Comparison of ENCODE assay signal across 18 cellular contexts in genomic region chr6:42988486-42989020, GRCh38. TPM values are rescaled to one million over a fixed set of nuclear protein-coding genes. Genes with fewer than 3 reads are reported as not detected.
DNase-seq lines count a peak whose midpoint lies in the region; ATAC-seq, FAIRE-seq and TF ChIP-seq lines count a peak whose summit lies in the region.
"Had no signal": no experiment of that assay in that cellular context is flagged by ENCODE, and none has a peak within 500 bp of the region (broad histone marks: within the 10 kb centered on the region; RNA-seq: fewer than 3 reads in every experiment).

No MANE protein-coding gene starts in this region.

- DNase-seq in CD8-positive, alpha-beta memory T cell: no peak
- peak; percentile 19 for DNase-seq in PC-3
- peak; percentile 68 for DNase-seq in endothelial cell of umbilical vein (ENCODE audit: low read depth, low spot score)
- no peak for DNase-seq in nephron progenitor cell
- no peak for DNase-seq in NCI-H2029 treated with DMSO at 0.1 percent for 48 hours (lab: John Stamatoyannopoulos, UW)
- no peak for DNase-seq in NK-92 (lab: John Stamatoyannopoulos, UW; ENCODE audit: unreplicated experiment)
- DNase-seq in cerebellar cortex (ENCODE audit: low spot score): no peak
- no peak for DNase-seq in NCI-H2081 (lab: John Stamatoyannopoulos, UW)
- DNase-seq: activated CD8-positive, alpha-beta T cell treated with anti-CD3 and anti-CD28 coated beads, Interleukin-2, amount 10 ng/mL, durations not matched to agents 7 days and 5 days; activated T-cell treated with anti-CD3 and anti-CD28 coated beads, Interleukin-2, amount 50 U/mL, for 72 hours; BE2C; NCI-H187; NCI-H510A; occipital lobe; stimulated activated CD4-positive, alpha-beta T cell treated with anti-CD3 and anti-CD28 coated beads, Interleukin-4, amount 100 ng/mL, for 4 hours had no signal

- no peak for ATAC-seq in PC-3
- ATAC-seq: activated CD8-positive, alpha-beta T cell treated with anti-CD3 and anti-CD28 coated beads, Interleukin-2, amount 10 ng/mL, durations not matched to agents 7 days and 5 days; activated T-cell treated with anti-CD3 and anti-CD28 coated beads, Interleukin-2, amount 50 U/mL, for 72 hours; SK-N-SH treated with all-trans-retinoic acid at 6 μM for 48 hours had no signal

- peaks cover 0 to 51% (median 2%) of the 10 kb centered on the region in 3 donors for H3K36me3 Mint-ChIP-seq in CD8-positive, alpha-beta memory T cell
- H3K36me3 Mint-ChIP-seq in nephron progenitor cell (ENCODE audit: low read depth): peaks cover 25% of the 10 kb centered on the region

- H3K9me3 Mint-ChIP-seq in CD8-positive, alpha-beta memory T cell: no peaks in the 10 kb centered on the region
- no peaks in the 10 kb centered on the region for H3K9me3 Mint-ChIP-seq in nephron progenitor cell
- H3K9me3 Mint-ChIP-seq: activated T-cell treated with anti-CD3 and anti-CD28 coated beads, Interleukin-2, amount 50 U/mL, for 72 hours had no signal

- H3K4me1 Mint-ChIP-seq in CD8-positive, alpha-beta memory T cell: peaks cover 51 to 74% (median 55%) of the 10 kb centered on the region in 3 donors
- peaks cover 46% of the 10 kb centered on the region for H3K4me1 Mint-ChIP-seq in nephron progenitor cell

- H3K9me2 ChIP-seq in PC-3 (replicated peaks; ENCODE audit: low read length): no peaks in the 10 kb centered on the region

- dilution Hi-C loops in endothelial cell of umbilical vein (cut with MboI; ENCODE audit: extremely low pct_ligation_motif_present, low sequenced_read_pairs): no loop called here

- H3F3A ChIP-seq in PC-3 (ENCODE audit: low read length, unreplicated experiment): no peaks in the 10 kb centered on the region

- no peaks in the 10 kb centered on the region for H3K9me1 ChIP-seq in endothelial cell of umbilical vein (replicated peaks; ENCODE audit: control insufficient read depth, extremely low read depth, insufficient read depth, low read length)

- H2AFZ ChIP-seq in PC-3 (ENCODE audit: low read length) (no peak overlapping the region), endothelial cell of umbilical vein (ENCODE audit: low read depth, low read length) (no peak overlapping the region)

- no peaks in the 10 kb centered on the region for H3K27me3 ChIP-seq in CD8-positive, alpha-beta memory T cell (ENCODE audit: insufficient read depth, low read length, poor library complexity, severe bottlenecking)
- H3K27me3 ChIP-seq in PC-3 (ENCODE audit: low read length) (no peaks in the 10 kb centered on the region), endothelial cell of umbilical vein (ENCODE audit: control insufficient read depth in 2 of 2, insufficient read depth in 2 of 2, low read length in 2 of 2) (no peaks in the 10 kb centered on the region)
- H3K27me3 ChIP-seq: BE2C had no signal

- intact Hi-C loops in PC-3 (cut with micrococcal nuclease): no loop called here
- intact Hi-C loops in endothelial cell of umbilical vein (cut with micrococcal nuclease): no loop called here

- no peaks in the 10 kb centered on the region for H4K20me1 ChIP-seq in PC-3 (ENCODE audit: low read length)
- peaks cover 3% of the 10 kb centered on the region for H4K20me1 ChIP-seq in endothelial cell of umbilical vein (replicated peaks; ENCODE audit: control insufficient read depth, extremely low read depth, insufficient read depth, low read length)

- POLR2A ChIA-PET in CD8-positive, alpha-beta memory T cell (lab: Charles Lee): interaction anchor here (0.7 kb wide), 1 partner anchor 15 kb away, joined by 3 read pairs; no protein-coding TSS in a partner anchor
- POLR2A ChIA-PET in PC-3 (lab: Charles Lee; ENCODE audit: unreplicated experiment) (no interaction called here), endothelial cell of umbilical vein (lab: Charles Lee) (interaction anchor here (0.5 kb wide), 1 partner anchor 13 kb away, joined by 5 read pairs; no protein-coding TSS in a partner anchor)

- H3K4me3 Mint-ChIP-seq in CD8-positive, alpha-beta memory T cell: peak overlapping the region in 2 of 7 donors; percentile 13 to 34
- H3K4me3 Mint-ChIP-seq in nephron progenitor cell: no peak overlapping the region
- H3K4me3 Mint-ChIP-seq: activated CD8-positive, alpha-beta T cell treated with anti-CD3 and anti-CD28 coated beads, Interleukin-2, amount 10 ng/mL, durations not matched to agents 7 days and 5 days; activated T-cell treated with anti-CD3 and anti-CD28 coated beads, Interleukin-2, amount 50 U/mL, for 72 hours had no signal

- H3K79me2 ChIP-seq in PC-3 (ENCODE audit: low read length): peaks cover 33% of the 10 kb centered on the region
- peaks cover 15% of the 10 kb centered on the region for H3K79me2 ChIP-seq in endothelial cell of umbilical vein (ENCODE audit: control insufficient read depth, insufficient read depth, low read length)

- TF ChIP-seq POLR2A in endothelial cell of umbilical vein (IDR thresholded peaks at IDR 0.05; ENCODE audit: low read depth, low read length): no peak

- peaks cover 15% of the 10 kb centered on the region for H3K36me3 ChIP-seq in CD8-positive, alpha-beta memory T cell (ENCODE audit: insufficient read depth, low read length)
- peaks cover 9% of the 10 kb centered on the region for H3K36me3 ChIP-seq in PC-3 (ENCODE audit: low read depth, low read length)
- peaks cover 0 to 10% of the 10 kb centered on the region in 2 experiments for H3K36me3 ChIP-seq in endothelial cell of umbilical vein (ENCODE audit: control insufficient read depth in 2 of 2, extremely low read depth in 1 of 2, insufficient read depth in 2 of 2, low read length in 2 of 2)

- H3K9me3 ChIP-seq in CD8-positive, alpha-beta memory T cell (ENCODE audit: low read length): no peaks in the 10 kb centered on the region
- H3K9me3 ChIP-seq in PC-3 (ENCODE audit: low read length) (no peaks in the 10 kb centered on the region), endothelial cell of umbilical vein (replicated peaks; ENCODE audit: control insufficient read depth, insufficient read depth, low read length) (no peaks in the 10 kb centered on the region)
- H3K9me3 ChIP-seq: BE2C had no signal

- H3K4me2 ChIP-seq in PC-3 (ENCODE audit: low read length): no peak overlapping the region
- no peak overlapping the region for H3K4me2 ChIP-seq in endothelial cell of umbilical vein (ENCODE audit: insufficient read depth, low read length)

- peak; percentile 73 for FAIRE-seq in endothelial cell of umbilical vein (lab: Jason Lieb, UNC)
- FAIRE-seq: keratinocyte had no signal

- peaks cover 0 to 2% of the 10 kb centered on the region in 2 donors for H3K27me3 Mint-ChIP-seq in CD8-positive, alpha-beta memory T cell
- H3K27me3 Mint-ChIP-seq in nephron progenitor cell (ENCODE audit: low read depth, poor library complexity): no peaks in the 10 kb centered on the region

- H3K4me1 ChIP-seq in CD8-positive, alpha-beta memory T cell (ENCODE audit: insufficient read depth, low read length): peaks cover 36% of the 10 kb centered on the region
- H3K4me1 ChIP-seq in PC-3 (ENCODE audit: insufficient read depth, low read length) (peaks cover 23% of the 10 kb centered on the region), endothelial cell of umbilical vein (ENCODE audit: control insufficient read depth, extremely low read depth, insufficient read depth, low read length) (peaks cover 20% of the 10 kb centered on the region)
- H3K4me1 ChIP-seq: BE2C had no signal

- CTCF ChIA-PET in CD8-positive, alpha-beta memory T cell (lab: Charles Lee): interaction anchor here (1.1 kb wide), 1 partner anchor 22 kb away, joined by 3 read pairs; no protein-coding TSS in a partner anchor
- CTCF ChIA-PET in PC-3 (lab: Charles Lee): no interaction called here
- CTCF ChIA-PET in endothelial cell of umbilical vein (lab: Charles Lee): interaction anchor here (1.0 to 1.1 kb wide), 3 partner anchors 8 to 25 kb away, joined by 3 to 4 read pairs (median 3); partner anchors contain the start of genes KLHDC3 and MEA1

- H3K4me3 ChIP-seq in CD8-positive, alpha-beta memory T cell (ENCODE audit: low read length): no peak overlapping the region
- H3K4me3 ChIP-seq in PC-3 (ENCODE audit: low read length) (no peak overlapping the region), endothelial cell of umbilical vein (replicated peaks in 1 of 3; ENCODE audit: insufficient read depth in 1 of 3, low read depth in 1 of 3, low read length in 3 of 3) (no peak overlapping the region)

- H3K9ac ChIP-seq in PC-3 (ENCODE audit: low read length) (no peak overlapping the region), endothelial cell of umbilical vein (replicated peaks; ENCODE audit: extremely low read depth, insufficient read depth, low read length) (no peak overlapping the region)

- TF ChIP-seq CTCF in PC-3 (conservative IDR thresholded peaks at IDR 0.05; ENCODE audit: low read depth, low read length): no peak
- no peak for TF ChIP-seq CTCF in endothelial cell of umbilical vein (IDR thresholded peaks at IDR 0.05; ENCODE audit: extremely low read depth in 1 of 2, insufficient read depth in 1 of 2, low read depth in 1 of 2, low read length in 2 of 2)
- no peak for TF ChIP-seq CTCF in nephron progenitor cell (IDR thresholded peaks at IDR 0.05)

- peak overlapping the region in 5 of 8 donors; percentile 12 to 96 (median 63) for H3K27ac Mint-ChIP-seq in CD8-positive, alpha-beta memory T cell
- H3K27ac Mint-ChIP-seq in nephron progenitor cell: peak overlapping the region; percentile 31
- H3K27ac Mint-ChIP-seq: activated CD8-positive, alpha-beta T cell treated with anti-CD3 and anti-CD28 coated beads, Interleukin-2, amount 10 ng/mL, durations not matched to agents 7 days and 5 days; activated T-cell treated with anti-CD3 and anti-CD28 coated beads, Interleukin-2, amount 50 U/mL, for 72 hours had no signal

- H3K27ac ChIP-seq in CD8-positive, alpha-beta memory T cell (ENCODE audit: low read depth, low read length): no peak overlapping the region
- H3K27ac ChIP-seq in PC-3 (ENCODE audit: low read length) (no peak overlapping the region), endothelial cell of umbilical vein (ENCODE audit: insufficient read depth, low read depth, low read length) (no peak overlapping the region)
- H3K27ac ChIP-seq: VCaP had no signal

- BruUV-seq in PC-3 (replicated peaks; lab: Mats Ljungman, UMichigan): no TSS peak
- BruUV-seq in endothelial cell of umbilical vein (replicated peaks; lab: Mats Ljungman, UMichigan): no TSS peak

RNA-seq across cellular contexts. Expression of gene PPP2R5D, which starts 4.2 kb away (rescaled TPM):
- 10 to 100 TPM; 52.2 to 52.4 TPM for total RNA-seq in CD8-positive, alpha-beta memory T cell
- 32.5 TPM for polyA plus RNA-seq in CD8-positive, alpha-beta memory T cell
- total RNA-seq in PC-3 (2014; rRNA removed): 54.1 and 55.6 TPM in 2 replicates
- 45.5 and 51.0 TPM in 2 replicates for total RNA-seq in endothelial cell of umbilical vein
- polyA plus RNA-seq in endothelial cell of umbilical vein: 58.9 and 60.2 TPM in 2 replicates
- polyA plus RNA-seq in endothelial cell of umbilical vein (2011; cell fraction: cytosol; rRNA removed): 66.9 and 92.4 TPM in 2 replicates
- 93.1 and 107 TPM in 2 replicates for polyA plus RNA-seq in endothelial cell of umbilical vein (2011; cell fraction: nucleus; rRNA removed)
- 46.2 and 54.0 TPM in 2 replicates for polyA plus RNA-seq in endothelial cell of umbilical vein (2012)
- polyA minus RNA-seq in endothelial cell of umbilical vein: 72.4 and 92.4 TPM in 2 replicates
- polyA minus RNA-seq in endothelial cell of umbilical vein (2011; cell fraction: cytosol; rRNA and poly(A)+ RNA removed): 33.4 TPM
- polyA minus RNA-seq in endothelial cell of umbilical vein (2011; cell fraction: nucleus; rRNA and poly(A)+ RNA removed): 19.7 and 27.7 TPM in 2 replicates

RNA-seq across cellular contexts. Expression of gene PEX6, which starts 9.6 kb away (rescaled TPM):
- 10 to 100 TPM; 19.2 to 20.6 TPM for total RNA-seq in CD8-positive, alpha-beta memory T cell
- 14.6 TPM for polyA plus RNA-seq in CD8-positive, alpha-beta memory T cell
- total RNA-seq in PC-3 (2014; rRNA removed): 35.9 and 40.8 TPM in 2 replicates
- total RNA-seq in endothelial cell of umbilical vein: 9.9 and 18.1 TPM in 2 replicates
- polyA plus RNA-seq in endothelial cell of umbilical vein: 10.8 and 11.2 TPM in 2 replicates
- 7.2 and 8.8 TPM in 2 replicates for polyA plus RNA-seq in endothelial cell of umbilical vein (2011; cell fraction: cytosol; rRNA removed)
- polyA plus RNA-seq in endothelial cell of umbilical vein (2011; cell fraction: nucleus; rRNA removed): 21.0 and 24.1 TPM in 2 replicates
- polyA plus RNA-seq in endothelial cell of umbilical vein (2012): 4.5 and 8.7 TPM in 2 replicates
- polyA minus RNA-seq in endothelial cell of umbilical vein: 10.0 and 11.1 TPM in 2 replicates
- polyA minus RNA-seq in endothelial cell of umbilical vein (2011; cell fraction: cytosol; rRNA and poly(A)+ RNA removed): 11.2 TPM
- 4.3 and 6.2 TPM in 2 replicates for polyA minus RNA-seq in endothelial cell of umbilical vein (2011; cell fraction: nucleus; rRNA and poly(A)+ RNA removed)

RNA-seq across cellular contexts. Expression of gene MEA1, which starts 25.2 kb away (rescaled TPM):
- total RNA-seq in CD8-positive, alpha-beta memory T cell: 100 to 1,000 TPM; 102 to 108 TPM
- polyA plus RNA-seq in CD8-positive, alpha-beta memory T cell: 84.8 TPM
- total RNA-seq in PC-3 (2014; rRNA removed) (131 and 146 TPM in 2 replicates), endothelial cell of umbilical vein (55.6 and 62.5 TPM in 2 replicates)
- 68.0 and 69.5 TPM in 2 replicates for polyA plus RNA-seq in endothelial cell of umbilical vein
- polyA plus RNA-seq in endothelial cell of umbilical vein (2011; cell fraction: cytosol; rRNA removed): 90.6 and 112 TPM in 2 replicates
- polyA plus RNA-seq in endothelial cell of umbilical vein (2011; cell fraction: nucleus; rRNA removed): 25.8 and 26.3 TPM in 2 replicates
- 63.6 and 79.9 TPM in 2 replicates for polyA plus RNA-seq in endothelial cell of umbilical vein (2012)
- 55.9 and 56.6 TPM in 2 replicates for polyA minus RNA-seq in endothelial cell of umbilical vein
- polyA minus RNA-seq in endothelial cell of umbilical vein (2011; cell fraction: cytosol; rRNA and poly(A)+ RNA removed): 28.9 TPM
- 8.8 and 12.4 TPM in 2 replicates for polyA minus RNA-seq in endothelial cell of umbilical vein (2011; cell fraction: nucleus; rRNA and poly(A)+ RNA removed)

RNA-seq across cellular contexts. Expression of gene KLHDC3, which starts 25.5 kb away (rescaled TPM):
- total RNA-seq in CD8-positive, alpha-beta memory T cell: 10 to 100 TPM; 73.5 to 74.1 TPM
- 90.7 TPM for polyA plus RNA-seq in CD8-positive, alpha-beta memory T cell
- total RNA-seq in PC-3 (2014; rRNA removed): 68.9 and 76.0 TPM in 2 replicates
- 84.6 and 84.8 TPM in 2 replicates for total RNA-seq in endothelial cell of umbilical vein
- polyA plus RNA-seq in endothelial cell of umbilical vein: 120 and 130 TPM in 2 replicates
- polyA plus RNA-seq in endothelial cell of umbilical vein (2011; cell fraction: cytosol; rRNA removed): 78.3 and 82.2 TPM in 2 replicates
- polyA plus RNA-seq in endothelial cell of umbilical vein (2011; cell fraction: nucleus; rRNA removed): 70.9 and 80.1 TPM in 2 replicates
- polyA plus RNA-seq in endothelial cell of umbilical vein (2012): 54.9 and 59.0 TPM in 2 replicates
- 86.8 and 92.8 TPM in 2 replicates for polyA minus RNA-seq in endothelial cell of umbilical vein
- polyA minus RNA-seq in endothelial cell of umbilical vein (2011; cell fraction: cytosol; rRNA and poly(A)+ RNA removed): 52.3 TPM
- 16.3 and 16.8 TPM in 2 replicates for polyA minus RNA-seq in endothelial cell of umbilical vein (2011; cell fraction: nucleus; rRNA and poly(A)+ RNA removed)

RNA-seq across cellular contexts. Expression of gene GNMT, which starts 28.0 kb away (rescaled TPM):
- total RNA-seq in CD8-positive, alpha-beta memory T cell: under 1 TPM; 0.39 to 0.51 TPM
- polyA plus RNA-seq in CD8-positive, alpha-beta memory T cell: not detected
- total RNA-seq in PC-3 (2014; rRNA removed): 0.47 and 1.2 TPM in 2 replicates
- total RNA-seq in endothelial cell of umbilical vein: 0.42 and 1.2 TPM in 2 replicates
- polyA plus RNA-seq in endothelial cell of umbilical vein: 0.41 and 0.70 TPM in 2 replicates
- 0.20 and 0.22 TPM in 2 replicates for polyA plus RNA-seq in endothelial cell of umbilical vein (2011; cell fraction: cytosol; rRNA removed)
- polyA plus RNA-seq in endothelial cell of umbilical vein (2011; cell fraction: nucleus; rRNA removed): 2.1 and 2.3 TPM in 2 replicates
- 0.21 and 0.33 TPM in 2 replicates for polyA plus RNA-seq in endothelial cell of umbilical vein (2012)
- polyA minus RNA-seq in endothelial cell of umbilical vein: 0.53 and 1.4 TPM in 2 replicates
- not detected for polyA minus RNA-seq in endothelial cell of umbilical vein (2011; cell fraction: cytosol; rRNA and poly(A)+ RNA removed)
- 0.58 and 0.82 TPM in 2 replicates for polyA minus RNA-seq in endothelial cell of umbilical vein (2011; cell fraction: nucleus; rRNA and poly(A)+ RNA removed)
- total RNA-seq: occipital lobe had no signal

Comparison
In these comparisons a context has a peak if more than half of its experiments do, and no peak if none do; other contexts are left out.
1. DNase-seq: peak in PC-3 (single experiment) and endothelial cell of umbilical vein (single experiment); none in CD8-positive, alpha-beta memory T cell (0 of 5), nephron progenitor cell (single experiment), NCI-H2029 treated with DMSO at 0.1 percent for 48 hours (single experiment), NK-92 (single experiment), cerebellar cortex (single experiment) and NCI-H2081 (0 of 2).